ENCODE assay signal across 28 cellular contexts in genomic region chr1:213538251-213538650, GRCh38.
"Had no signal": no experiment of that assay in that cellular context is flagged by ENCODE, and none has a peak within 500 bp of the region (broad histone marks: within the 10 kb centered on the region; RNA-seq: fewer than 3 reads in every experiment).

No MANE protein-coding gene starts in this region.

- H3K9me3 Mint-ChIP-seq: stimulated activated memory B cell treated with anti-CD40 and anti-IgM and Interleukin-4, amounts not matched to agents 10 μg/mL and 1 μg/mL and 100 μg/mL, for 72 hours; stimulated activated naive B cell treated with anti-CD40 and anti-IgM and Interleukin-4, amounts not matched to agents 10 μg/mL and 1 μg/mL and 100 μg/mL, for 72 hours; stimulated activated naive CD8-positive, alpha-beta T cell treated with anti-CD3 and anti-CD28 coated beads, Interleukin-15, amount 100 ng/mL, for 72 hours; stimulated activated naive CD8-positive, alpha-beta T cell treated with anti-CD3 and anti-CD28 coated beads, Interleukin-15, Interleukin-2, amounts not matched to agents 100 ng/mL and 50 ng/mL, for 24 hours; type B pancreatic cell had no signal

- H3K27ac Mint-ChIP-seq: stimulated activated effector memory CD8-positive, alpha-beta T cell treated with anti-CD3 and anti-CD28 coated beads, Interleukin-12 subunit alpha, Interleukin-12 subunit beta, amount 100 ng/mL, for 72 hours; stimulated activated memory B cell treated with anti-CD40 and anti-IgM and Interleukin-4, amounts not matched to agents 10 μg/mL and 1 μg/mL and 100 μg/mL, for 72 hours; stimulated activated naive B cell treated with anti-CD40 and anti-IgM and Interleukin-4, amounts not matched to agents 10 μg/mL and 1 μg/mL and 100 μg/mL, for 72 hours; stimulated activated naive CD8-positive, alpha-beta T cell treated with anti-CD3 and anti-CD28 coated beads, Interleukin-15, amount 100 ng/mL, for 72 hours; stimulated activated naive CD8-positive, alpha-beta T cell treated with anti-CD3 and anti-CD28 coated beads, Interleukin-15, Interleukin-2, amounts not matched to agents 100 ng/mL and 50 ng/mL, for 24 hours; type B pancreatic cell had no signal

- H3K27ac ChIP-seq: stomach, suprapubic skin, testis, thoracic aorta, thyroid gland, tibial artery, tibial nerve, transverse colon, upper lobe of left lung, upper lobe of right lung, uterus, vagina had no signal

- H3K4me3 ChIP-seq: stomach, suprapubic skin, testis, thoracic aorta, thyroid gland, tibial artery, tibial nerve, transverse colon, upper lobe of left lung, upper lobe of right lung, uterus, vagina had no signal

- DNase-seq: stimulated activated CD4-positive, alpha-beta T cell treated with anti-CD3 and anti-CD28 coated beads, Interleukin-2, amount 100 ng/mL, for 48 hours; stimulated activated CD4-positive, alpha-beta T cell treated with anti-CD3 and anti-CD28 coated beads, Interleukin-4, amount 100 ng/mL, for 1 hour; stimulated activated CD4-positive, alpha-beta T cell treated with anti-CD3 and anti-CD28 coated beads, Interleukin-4, amount 100 ng/mL, for 24 hours; stimulated activated CD4-positive, alpha-beta T cell treated with anti-CD3 and anti-CD28 coated beads, Interleukin-4, amount 100 ng/mL, for 4 hours; stimulated activated CD8-positive, alpha-beta memory T cell treated with anti-CD3 and anti-CD28 coated beads, Interleukin-4, amount 100 ng/mL, for 48 hours; stimulated activated naive B cell treated with anti-CD40 and anti-IgM and Interleukin-4, amounts not matched to agents 10 μg/mL and 1 μg/mL and 100 μg/mL, for 72 hours; stimulated activated naive CD4-positive, alpha-beta T cell; stimulated activated naive CD4-positive, alpha-beta T cell treated with Interleukin-2 at 50 U/mL for 16 hours; stimulated activated naive CD8-positive, alpha-beta T cell treated with anti-CD3 and anti-CD28 coated beads, Interleukin-15, amount 100 ng/mL, for 72 hours; stimulated activated naive CD8-positive, alpha-beta T cell treated with anti-CD3 and anti-CD28 coated beads, Interleukin-15, Interleukin-2, amounts not matched to agents 100 U/mL and 50 U/mL, for 24 hours; stomach; substantia nigra; testis; thyroid gland; tibial artery; transverse colon; trophoblast cell; upper lobe of left lung; upper lobe of right lung; uterus had no signal

- H3K36me3 Mint-ChIP-seq: stimulated activated effector memory CD8-positive, alpha-beta T cell treated with anti-CD3 and anti-CD28 coated beads, Interleukin-12 subunit alpha, Interleukin-12 subunit beta, amount 100 ng/mL, for 72 hours; stimulated activated memory B cell treated with anti-CD40 and anti-IgM and Interleukin-4, amounts not matched to agents 10 μg/mL and 1 μg/mL and 100 μg/mL, for 72 hours; stimulated activated naive B cell treated with anti-CD40 and anti-IgM and Interleukin-4, amounts not matched to agents 10 μg/mL and 1 μg/mL and 100 μg/mL, for 72 hours; type B pancreatic cell had no signal

- H3K36me3 ChIP-seq: stomach, suprapubic skin, thoracic aorta, thyroid gland, tibial artery, tibial nerve, transverse colon, upper lobe of left lung, upper lobe of right lung, uterus, vagina had no signal

- H3K27me3 ChIP-seq: stomach, testis, thyroid gland, tibial artery, tibial nerve, transverse colon, upper lobe of left lung, upper lobe of right lung, uterus, vagina had no signal

- H3K4me3 Mint-ChIP-seq: stimulated activated effector memory CD8-positive, alpha-beta T cell treated with anti-CD3 and anti-CD28 coated beads, Interleukin-12 subunit alpha, Interleukin-12 subunit beta, amount 100 ng/mL, for 72 hours; stimulated activated memory B cell treated with anti-CD40 and anti-IgM and Interleukin-4, amounts not matched to agents 10 μg/mL and 1 μg/mL and 100 μg/mL, for 72 hours; stimulated activated naive B cell treated with anti-CD40 and anti-IgM and Interleukin-4, amounts not matched to agents 10 μg/mL and 1 μg/mL and 100 μg/mL, for 72 hours; stimulated activated naive CD8-positive, alpha-beta T cell treated with anti-CD3 and anti-CD28 coated beads, Interleukin-15, amount 100 ng/mL, for 72 hours; stimulated activated naive CD8-positive, alpha-beta T cell treated with anti-CD3 and anti-CD28 coated beads, Interleukin-15, Interleukin-2, amounts not matched to agents 100 ng/mL and 50 ng/mL, for 24 hours; type B pancreatic cell had no signal

- H3K27me3 Mint-ChIP-seq: stimulated activated memory B cell treated with anti-CD40 and anti-IgM and Interleukin-4, amounts not matched to agents 10 μg/mL and 1 μg/mL and 100 μg/mL, for 72 hours; stimulated activated naive CD8-positive, alpha-beta T cell treated with anti-CD3 and anti-CD28 coated beads, Interleukin-15, amount 100 ng/mL, for 72 hours had no signal

- H3K4me1 Mint-ChIP-seq: stimulated activated effector memory CD8-positive, alpha-beta T cell treated with anti-CD3 and anti-CD28 coated beads, Interleukin-12 subunit alpha, Interleukin-12 subunit beta, amount 100 ng/mL, for 72 hours; stimulated activated memory B cell treated with anti-CD40 and anti-IgM and Interleukin-4, amounts not matched to agents 10 μg/mL and 1 μg/mL and 100 μg/mL, for 72 hours; stimulated activated naive B cell treated with anti-CD40 and anti-IgM and Interleukin-4, amounts not matched to agents 10 μg/mL and 1 μg/mL and 100 μg/mL, for 72 hours; stimulated activated naive CD8-positive, alpha-beta T cell treated with anti-CD3 and anti-CD28 coated beads, Interleukin-15, amount 100 ng/mL, for 72 hours had no signal

- H3K9me3 ChIP-seq: suprapubic skin, testis, thoracic aorta, thyroid gland, tibial artery, tibial nerve, transverse colon, upper lobe of left lung, upper lobe of right lung, uterus, vagina had no signal

- ATAC-seq: stimulated activated effector memory CD8-positive, alpha-beta T cell treated with anti-CD3 and anti-CD28 coated beads, Interleukin-12 subunit alpha, Interleukin-12 subunit beta, amount 100 ng/mL, for 72 hours; stimulated activated memory B cell treated with anti-CD40 and anti-IgM and Interleukin-4, amounts not matched to agents 10 μg/mL and 1 μg/mL and 100 μg/mL, for 72 hours; stimulated activated naive B cell treated with anti-CD40 and anti-IgM and Interleukin-4, amounts not matched to agents 10 μg/mL and 1 μg/mL and 100 μg/mL, for 72 hours; stimulated activated naive CD8-positive, alpha-beta T cell treated with anti-CD3 and anti-CD28 coated beads, Interleukin-15, amount 100 ng/mL, for 72 hours; stimulated activated naive CD8-positive, alpha-beta T cell treated with anti-CD3 and anti-CD28 coated beads, Interleukin-15, Interleukin-2, amounts not matched to agents 100 U/mL and 50 U/mL, for 24 hours; upper lobe of right lung had no signal

- H3K4me1 ChIP-seq: stomach, suprapubic skin, thyroid gland, tibial artery, tibial nerve, transverse colon, upper lobe of left lung, upper lobe of right lung, uterus, vagina had no signal
